8 cellular contexts compared by ENCODE assay signal in genomic region chr12:100208834-100209233, GRCh38.
"Had no signal": no experiment of that assay in that cellular context is flagged by ENCODE, and none has a peak within 500 bp of the region (broad histone marks: within the 10 kb centered on the region; RNA-seq: fewer than 3 reads in every experiment).

No MANE protein-coding gene starts in this region.

- H3K4me3 Mint-ChIP-seq: GM23338, HFFc6, IgD-negative memory B cell had no signal

- H3K9me3 ChIP-seq: HAP-1 had no signal

- H3K27me3 Mint-ChIP-seq: IgD-negative memory B cell had no signal

- DNase-seq: H7, HFFc6 had no signal

- H3K4me3 ChIP-seq: GM23338, HAP-1 had no signal

- H2AFZ ChIP-seq: GM23338 had no signal

- H3K27ac ChIP-seq: HL-60 had no signal

- H3K27ac Mint-ChIP-seq: GM23338, HFFc6 had no signal

- ATAC-seq: GM23338, HCT116, HepG2 had no signal

- H3K4me2 ChIP-seq: GM23338 had no signal

- H3K4me1 ChIP-seq: HAP-1 had no signal

- H3K9me3 Mint-ChIP-seq: GM23338, HFFc6, IgD-negative memory B cell had no signal

- H3K4me1 Mint-ChIP-seq: GM23338, IgD-negative memory B cell had no signal
